Comparison of ENCODE assay signal across 23 cellular contexts in genomic region chr17:75891022-75891604, GRCh38. TPM values are rescaled to one million over a fixed set of nuclear protein-coding genes. Genes with fewer than 3 reads are reported as not detected.
DNase-seq lines count a peak whose midpoint lies in the region; ATAC-seq, FAIRE-seq and TF ChIP-seq lines count a peak whose summit lies in the region.
"Had no signal": no experiment of that assay in that cellular context is flagged by ENCODE, and none has a peak within 500 bp of the region (broad histone marks: within the 10 kb centered on the region; RNA-seq: fewer than 3 reads in every experiment).

No MANE protein-coding gene starts in this region.

- H3K9me3 Mint-ChIP-seq in stimulated activated naive CD8-positive, alpha-beta T cell treated with anti-CD3 and anti-CD28 coated beads, Interleukin-15, amount 100 ng/mL, for 72 hours: no peaks in the 10 kb centered on the region

- no peak overlapping the region for H3K4me3 Mint-ChIP-seq in stimulated activated naive CD8-positive, alpha-beta T cell treated with anti-CD3 and anti-CD28 coated beads, Interleukin-15, amount 100 ng/mL, for 72 hours
- H3K4me3 Mint-ChIP-seq: B cell, CD14-positive monocyte had no signal

- no peak overlapping the region for H3K27ac Mint-ChIP-seq in stimulated activated naive CD8-positive, alpha-beta T cell treated with anti-CD3 and anti-CD28 coated beads, Interleukin-15, amount 100 ng/mL, for 72 hours
- H3K27ac Mint-ChIP-seq: B cell had no signal

- H2AFZ ChIP-seq in osteoblast (ENCODE audit: low read length): no peak overlapping the region

- H3K27me3 ChIP-seq in osteoblast (ENCODE audit: insufficient read depth, low read length): no peaks in the 10 kb centered on the region
- H3K27me3 ChIP-seq: SJSA1 had no signal

- peaks cover 9% of the 10 kb centered on the region for H4K20me1 ChIP-seq in osteoblast (ENCODE audit: insufficient read depth, low read length)

- no peak overlapping the region for H3K4me2 ChIP-seq in osteoblast (ENCODE audit: insufficient read depth, low read length)
- H3K4me2 ChIP-seq: A549 had no signal

- H3K4me3 ChIP-seq in osteoblast (ENCODE audit: insufficient read depth, low read length): no peak overlapping the region
- H3K4me3 ChIP-seq: A549, HAP-1, SJSA1 had no signal

- H3K4me1 ChIP-seq in osteoblast (ENCODE audit: insufficient read depth, low read length): peaks cover 6% of the 10 kb centered on the region
- H3K4me1 ChIP-seq: HAP-1 had no signal

- DNase-seq in D721Med (ENCODE audit: insufficient read length, low spot score): peak; percentile 74
- peak; percentile 65 for DNase-seq in left lobe of liver (ENCODE audit: low spot score)
- peak; percentile 72 for DNase-seq in osteoblast (ENCODE audit: insufficient read length, low spot score, missing footprints)
- DNase-seq in NCI-H345 treated with DMSO at 0.1 percent for 48 hours (lab: John Stamatoyannopoulos, UW; ENCODE audit: unreplicated experiment): no peak
- DNase-seq in stimulated activated naive CD8-positive, alpha-beta T cell treated with anti-CD3 and anti-CD28 coated beads, Interleukin-15, amount 100 ng/mL, for 72 hours: no peak
- DNase-seq in SKM-1 treated with dmso at 0.1 percent for 144 hours (lab: John Stamatoyannopoulos, UW; ENCODE audit: unreplicated experiment): no peak
- DNase-seq: DMS79 treated with DMSO at 0.1 percent for 48 hours, IMR-90, NCI-H1105, NCI-H146, NCI-H2029, NCI-H2227 treated with DMSO at 0.1 percent for 48 hours, NCI-H510A treated with DMSO at 0.1 percent for 48 hours, OCI-M1 had no signal

- no peaks in the 10 kb centered on the region for H3K9me3 ChIP-seq in osteoblast (ENCODE audit: low read depth, low read length)
- H3K9me3 ChIP-seq: A549, HAP-1, SJSA1 had no signal

- H3K4me1 Mint-ChIP-seq in stimulated activated naive CD8-positive, alpha-beta T cell treated with anti-CD3 and anti-CD28 coated beads, Interleukin-15, amount 100 ng/mL, for 72 hours: peaks cover 44% of the 10 kb centered on the region

- TF ChIP-seq CTCF in D721Med (IDR thresholded peaks at IDR 0.05; ENCODE audit: insufficient read depth, missing control alignments) (no peak), VCaP (conservative IDR thresholded peaks at IDR 0.05) (no peak), osteoblast (IDR thresholded peaks at IDR 0.05; ENCODE audit: extremely low read depth, low read depth, low read length) (no peak)

- peak; percentile 11 for FAIRE-seq in D721Med (lab: Jason Lieb, UNC)
- FAIRE-seq: A549, RCC 7860 had no signal

- peak; percentile 52 for ATAC-seq in left lobe of liver
- no peak for ATAC-seq in stimulated activated naive CD8-positive, alpha-beta T cell treated with anti-CD3 and anti-CD28 coated beads, Interleukin-15, amount 100 ng/mL, for 72 hours
- no peak for ATAC-seq in GM19467 (IDR thresholded peaks at IDR 0.05; ENCODE audit: unreplicated experiment)
- ATAC-seq: A549, Right ventricle myocardium inferior had no signal

- peaks cover 20% of the 10 kb centered on the region for H3K36me3 ChIP-seq in osteoblast (ENCODE audit: insufficient read depth, low read length)

- H3K27ac ChIP-seq in VCaP (peak overlapping the region; percentile 15; the same call in 1 of the 2 replicates), osteoblast (ENCODE audit: low read depth, low read length) (no peak overlapping the region)
- H3K27ac ChIP-seq: A549, SJSA1 had no signal

- no peaks in the 10 kb centered on the region for H3K27me3 Mint-ChIP-seq in stimulated activated naive CD8-positive, alpha-beta T cell treated with anti-CD3 and anti-CD28 coated beads, Interleukin-15, amount 100 ng/mL, for 72 hours
- H3K27me3 Mint-ChIP-seq: B cell had no signal

- peaks cover 19% of the 10 kb centered on the region for H3K79me2 ChIP-seq in osteoblast (ENCODE audit: insufficient read depth, low read length)

RNA-seq across cellular contexts. Expression of gene TRIM65, which starts 5.6 kb away (rescaled TPM):
- total RNA-seq in left lobe of liver: 9.8 TPM
- 22.8 and 23.3 TPM in 2 replicates for total RNA-seq in osteoblast

RNA-seq across cellular contexts. Expression of gene TRIM47, which starts 12.7 kb away (rescaled TPM):
- 24.3 TPM for total RNA-seq in left lobe of liver
- 21.7 and 22.4 TPM in 2 replicates for total RNA-seq in osteoblast

RNA-seq across cellular contexts. Expression of gene MRPL38, which starts 13.6 kb away (rescaled TPM):
- 82.4 TPM for total RNA-seq in left lobe of liver
- 36.6 and 37.1 TPM in 2 replicates for total RNA-seq in osteoblast

RNA-seq across cellular contexts. Expression of gene WBP2, which starts 36.0 kb away (rescaled TPM):
- 68.3 TPM for total RNA-seq in left lobe of liver
- 31.1 and 38.3 TPM in 2 replicates for total RNA-seq in osteoblast

RNA-seq across cellular contexts. Expression of gene UNC13D, which starts 46.9 kb away (rescaled TPM):
- total RNA-seq in left lobe of liver (10.8 TPM), osteoblast (1.1 and 2.1 TPM in 2 replicates)
- total RNA-seq: SJSA1 had no signal

Comparison
In these comparisons a context has a peak if more than half of its experiments do, and no peak if none do; other contexts are left out.
1. DNase-seq: peak in D721Med (single experiment), left lobe of liver (single experiment) and osteoblast (single experiment); none in NCI-H345 treated with DMSO at 0.1 percent for 48 hours (single experiment), stimulated activated naive CD8-positive, alpha-beta T cell treated with anti-CD3 and anti-CD28 coated beads, Interleukin-15, amount 100 ng/mL, for 72 hours (0 of 2) and SKM-1 treated with dmso at 0.1 percent for 144 hours (single experiment).